ENCODE assay signal across 9 cellular contexts in genomic region chr6:42726026-42726425, GRCh38. TPM values are rescaled to one million over a fixed set of nuclear protein-coding genes. Genes with fewer than 3 reads are reported as not detected.
DNase-seq lines count a peak whose midpoint lies in the region; ATAC-seq and TF ChIP-seq lines count a peak whose summit lies in the region.
"Had no signal": no experiment of that assay in that cellular context is flagged by ENCODE, and none has a peak within 500 bp of the region (broad histone marks: within the 10 kb centered on the region; RNA-seq: fewer than 3 reads in every experiment).

No MANE protein-coding gene starts in this region.

- no peaks in the 10 kb centered on the region for H3K79me1 ChIP-seq in mesendoderm (ENCODE audit: low read length)

- no peak overlapping the region for H3K4ac ChIP-seq in mesendoderm (ENCODE audit: low read depth, low read length)

- no peak overlapping the region for H3K56ac ChIP-seq in mesendoderm (ENCODE audit: low read length)

- H4K20me1 ChIP-seq in MM.1S (ENCODE audit: insufficient read depth, low read length) = no peaks in the 10 kb centered on the region

- no peak for DNase-seq in CD4-positive, alpha-beta memory T cell
- DNase-seq in MM.1S (no peak), dorsolateral prefrontal cortex (no peak), pons (ENCODE audit: low spot score) (peak; percentile 11), mesendoderm (no peak), NCI-H2171 (lab: John Stamatoyannopoulos, UW) (no peak)

- peak overlapping the region; percentile 69 for H3K27ac ChIP-seq in CD4-positive, alpha-beta memory T cell (ENCODE audit: low read depth, low read length)
- peak overlapping the region; percentile 43; the same call in 1 of the 2 replicates for H3K27ac ChIP-seq in MM.1S (ENCODE audit: low read length)
- peak overlapping the region in 42 of 59 donors; percentile 37 to 91 (median 73) for H3K27ac ChIP-seq in dorsolateral prefrontal cortex
- no peak overlapping the region for H3K27ac ChIP-seq in mesendoderm (ENCODE audit: low read depth, low read length)

- H3K36me3 ChIP-seq in CD4-positive, alpha-beta memory T cell (ENCODE audit: insufficient read depth, low read length) = no peaks in the 10 kb centered on the region
- no peaks in the 10 kb centered on the region for H3K36me3 ChIP-seq in MM.1S (replicated peaks; ENCODE audit: insufficient read depth, low read length)
- H3K36me3 ChIP-seq in mesendoderm (ENCODE audit: control insufficient read depth, insufficient read depth, low read length) = no peaks in the 10 kb centered on the region

- H3K18ac ChIP-seq in mesendoderm (ENCODE audit: low read length) = no peak overlapping the region

- peak overlapping the region; percentile 83 to 98 (median 92) for H3K4me3 Mint-ChIP-seq in CD4-positive, alpha-beta memory T cell

- H3K79me2 ChIP-seq in MM.1S (ENCODE audit: low read length) (no peaks in the 10 kb centered on the region), mesendoderm (ENCODE audit: control insufficient read depth, insufficient read depth, low read length) (no peaks in the 10 kb centered on the region)

- H3K9ac ChIP-seq in MM.1S (ENCODE audit: low read length) (peak overlapping the region; percentile 29), mesendoderm (ENCODE audit: low read length) (no peak overlapping the region)

- CTCF ChIA-PET in CD4-positive, alpha-beta memory T cell (lab: Charles Lee; ENCODE audit: partially characterized antibody) = interaction anchor here (0.6 to 6.9 kb wide), 38 partner anchors 10 to 360 kb away, joined by 3 to 96 read pairs (median 4); partner anchors contain the start of genes RPL7L1 and TBCC

- peaks cover 16% of the 10 kb centered on the region for H3K4me1 ChIP-seq in CD4-positive, alpha-beta memory T cell (ENCODE audit: insufficient read depth, low read length)
- H3K4me1 ChIP-seq in MM.1S (ENCODE audit: low read length) (peaks cover 10% of the 10 kb centered on the region), mesendoderm (ENCODE audit: control insufficient read depth, low read depth, low read length) (no peaks in the 10 kb centered on the region)

- H3K23ac ChIP-seq in mesendoderm (ENCODE audit: low read length) = no peak overlapping the region

- intact Hi-C loops in CD4-positive, alpha-beta memory T cell (cut with micrococcal nuclease) = loop anchor here (1.0 to 5.0 kb wide), 7 partner anchors 20 to 173 kb away; partner anchors contain the start of genes RPL7L1 and TBCC
- intact Hi-C loops in dorsolateral prefrontal cortex (cut with DNase I) = loop anchor here (2.0 to 10.0 kb wide), 4 partner anchors 19 to 151 kb away; partner anchors contain the start of genes BICRAL (in 1 of the 2) and RPL7L1 (in 1 of the 2)

- H3K36me3 Mint-ChIP-seq in CD4-positive, alpha-beta memory T cell = no peaks in the 10 kb centered on the region

- no peaks in the 10 kb centered on the region for H3K27me3 Mint-ChIP-seq in CD4-positive, alpha-beta memory T cell

- no peak overlapping the region for H2BK15ac ChIP-seq in mesendoderm (replicated peaks; ENCODE audit: low read depth)

- no peaks in the 10 kb centered on the region for H3K9me3 Mint-ChIP-seq in CD4-positive, alpha-beta memory T cell

- 0 out of 2 replicates have a peak, but pooled peaks cover 3% of the 10 kb centered on the region for H3F3A ChIP-seq in MM.1S (ENCODE audit: insufficient read depth, low read length)

- H3K4me1 Mint-ChIP-seq in CD4-positive, alpha-beta memory T cell = peaks cover 11 to 24% (median 18%) of the 10 kb centered on the region in 4 donors

- H3K4me2 ChIP-seq in MM.1S (ENCODE audit: low read depth, low read length) (peak overlapping the region; percentile 90), mesendoderm (ENCODE audit: low read length) (no peak overlapping the region)

- no peak overlapping the region for H4K5ac ChIP-seq in mesendoderm (ENCODE audit: low read length)

- POLR2A ChIA-PET in CD4-positive, alpha-beta memory T cell (lab: Charles Lee; ENCODE audit: partially characterized antibody) = interaction anchor here (0.6 to 6.3 kb wide), 20 partner anchors 8 to 204 kb away, joined by 3 to 169 read pairs (median 5); partner anchors contain the start of genes BICRAL, CNPY3, RPL7L1 and TBCC

- H2AFZ ChIP-seq in MM.1S (ENCODE audit: low read length) = peak overlapping the region; percentile 87

- no peaks in the 10 kb centered on the region for H3K9me3 ChIP-seq in CD4-positive, alpha-beta memory T cell (ENCODE audit: control insufficient read depth in 1 of 2, low read length in 2 of 2)
- no peaks in the 10 kb centered on the region for H3K9me3 ChIP-seq in MM.1S (replicated peaks; ENCODE audit: insufficient read depth, low read length)

- no peak for TF ChIP-seq CTCF in MM.1S (IDR thresholded peaks at IDR 0.05; ENCODE audit: low read length)
- no peak for TF ChIP-seq CTCF in dorsolateral prefrontal cortex (IDR thresholded peaks at IDR 0.05 in 54 of 56, conservative IDR thresholded peaks at IDR 0.05 in 2 of 56; ENCODE audit: low read depth in 1 of 56, partially characterized antibody in 56 of 56)

- no peak overlapping the region for H2BK120ac ChIP-seq in mesendoderm (ENCODE audit: low read depth, low read length)

- H2BK5ac ChIP-seq in mesendoderm (ENCODE audit: low read length) = no peak overlapping the region

- no peaks in the 10 kb centered on the region for H3K27me3 ChIP-seq in CD4-positive, alpha-beta memory T cell (ENCODE audit: insufficient read depth, low read length)
- H3K27me3 ChIP-seq in MM.1S (replicated peaks; ENCODE audit: insufficient read depth, low read length) (no peaks in the 10 kb centered on the region), dorsolateral prefrontal cortex (no peaks in the 10 kb centered on the region), mesendoderm (ENCODE audit: insufficient read depth, low read length, poor library complexity) (no peaks in the 10 kb centered on the region)

- H4K8ac ChIP-seq in mesendoderm (ENCODE audit: low read depth, low read length) = no peak overlapping the region

- H3K27ac Mint-ChIP-seq in CD4-positive, alpha-beta memory T cell = peak overlapping the region; percentile 86 to 99 (median 98)

- H3K4me3 ChIP-seq in CD4-positive, alpha-beta memory T cell (ENCODE audit: low read length in 2 of 2) = no peak overlapping the region
- H3K4me3 ChIP-seq in MM.1S (ENCODE audit: low read length) (peak overlapping the region; percentile 55), dorsolateral prefrontal cortex (peak overlapping the region in 51 of 59 donors; percentile 40 to 76 (median 63)), mesendoderm (ENCODE audit: low read length) (no peak overlapping the region)

- ATAC-seq in HG03095 (IDR thresholded peaks at IDR 0.05; ENCODE audit: unreplicated experiment) (no peak), HG02885 (IDR thresholded peaks at IDR 0.05; ENCODE audit: poor library complexity, unreplicated experiment) (no peak)

- H3K9me2 ChIP-seq in MM.1S (replicated peaks; ENCODE audit: insufficient read depth, low read length) = no peaks in the 10 kb centered on the region

- no peak overlapping the region for H2AK5ac ChIP-seq in mesendoderm (ENCODE audit: low read length)

RNA-seq across cellular contexts. Expression of gene PRPH2, which starts 3.6 kb away (rescaled TPM):
- total RNA-seq in CD4-positive, alpha-beta memory T cell = not detected
- polyA plus RNA-seq in CD4-positive, alpha-beta memory T cell = under 1 TPM in 1 of 2 donors, not detected in 1; 0.11 TPM
- 10 to 100 TPM in 3 of 120 experiments, 1 to 10 TPM in 117; 1.0 to 12.1 (median 4.6) TPM for total RNA-seq in dorsolateral prefrontal cortex
- polyA plus RNA-seq in mesendoderm (2013, experiment 1 of 2) = 0.29 TPM
- 0.35 TPM for polyA plus RNA-seq in mesendoderm (2013, experiment 2 of 2)
- total RNA-seq: mononuclear cell had no signal

RNA-seq across cellular contexts. Expression of gene TBCC, which starts 19.9 kb away (rescaled TPM):
- 10 to 100 TPM; 57.4 to 64.4 TPM for total RNA-seq in CD4-positive, alpha-beta memory T cell
- polyA plus RNA-seq in CD4-positive, alpha-beta memory T cell = 100 to 1,000 TPM in 1 of 2 donors, 10 to 100 TPM in 1; 75.6 to 138 TPM
- 10 to 100 TPM; 12.9 to 35.3 (median 26.6) TPM for total RNA-seq in dorsolateral prefrontal cortex
- polyA plus RNA-seq in mesendoderm (2013, experiment 1 of 2) = 23.2 TPM
- 22.7 TPM for polyA plus RNA-seq in mesendoderm (2013, experiment 2 of 2)

RNA-seq across cellular contexts. Expression of gene BICRAL, which starts 55.8 kb away (rescaled TPM):
- 10 to 100 TPM; 36.4 to 38.5 TPM for total RNA-seq in CD4-positive, alpha-beta memory T cell
- polyA plus RNA-seq in CD4-positive, alpha-beta memory T cell = 1 to 10 TPM; 2.4 to 6.1 TPM
- 10 to 100 TPM; 23.2 to 39.9 (median 31.0) TPM for total RNA-seq in dorsolateral prefrontal cortex
- 7.6 TPM for polyA plus RNA-seq in mesendoderm (2013, experiment 1 of 2)
- polyA plus RNA-seq in mesendoderm (2013, experiment 2 of 2) = 7.4 TPM

Comparison
In these comparisons a context has a peak if more than half of its experiments do, and no peak if none do; other contexts are left out.
1. H3K4me3 ChIP-seq: peak in MM.1S (single experiment) and dorsolateral prefrontal cortex (51 of 59); none in CD4-positive, alpha-beta memory T cell (0 of 2) and mesendoderm (single experiment).